ENCODE assay signal across 14 cellular contexts in the genomic region with DNA sequence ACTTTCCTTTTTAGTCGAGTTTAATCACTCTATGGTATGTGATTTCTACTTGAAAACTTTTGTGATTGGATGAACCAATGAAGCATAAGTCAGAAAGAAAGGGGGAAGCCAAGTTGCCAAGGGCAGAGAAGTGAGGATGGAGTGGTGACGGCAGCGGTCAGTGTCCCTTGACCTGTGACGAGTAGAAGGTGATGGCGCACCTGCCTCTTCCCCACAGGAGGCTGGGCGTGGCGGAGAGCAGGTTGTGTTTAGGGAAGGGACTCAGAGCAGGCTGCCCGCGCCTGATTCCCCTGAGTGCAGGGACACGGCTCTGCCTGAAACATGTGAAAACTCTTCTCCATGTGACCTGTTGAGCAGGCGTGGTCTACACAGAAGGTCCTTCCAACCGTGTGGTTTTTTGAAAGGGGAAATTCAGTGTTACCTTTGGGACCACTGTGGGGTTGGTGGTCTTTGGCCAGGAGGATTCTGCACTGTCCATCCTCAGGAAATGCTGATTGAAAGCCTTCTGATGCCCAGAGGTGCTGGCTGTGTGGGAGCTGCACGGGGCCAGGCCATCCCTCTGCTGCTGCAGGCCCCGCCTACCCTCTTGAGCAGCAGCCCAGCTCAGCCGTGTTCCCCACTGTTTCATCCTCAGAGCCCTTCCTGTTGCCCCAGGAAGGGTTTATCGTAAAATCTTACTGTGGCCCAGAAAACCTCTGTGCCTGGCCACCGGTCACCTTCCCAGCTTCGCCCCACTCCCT. TPM values are rescaled to one million over a fixed set of nuclear protein-coding genes. Genes with fewer than 3 reads are reported as not detected.
DNase-seq lines count a peak whose midpoint lies in the region; ATAC-seq and TF ChIP-seq lines count a peak whose summit lies in the region.
"Had no signal": no experiment of that assay in that cellular context is flagged by ENCODE, and none has a peak within 500 bp of the region (broad histone marks: within the 10 kb centered on the region; RNA-seq: fewer than 3 reads in every experiment).

No MANE protein-coding gene starts in this region.

- no peak for TF ChIP-seq RAD21 in SK-N-SH (IDR thresholded peaks at IDR 0.05; ENCODE audit: low read length)

- H3K27ac ChIP-seq in SK-N-SH (ENCODE audit: low read depth in 2 of 2, low read length in 1 of 2) = no peak overlapping the region
- H3K27ac ChIP-seq in neuronal stem cell (replicated peaks; ENCODE audit: low read length) = no peak overlapping the region
- no peak overlapping the region for H3K27ac ChIP-seq in body of pancreas
- H3K27ac ChIP-seq: testis had no signal

- peak; percentile 18 for DNase-seq in SK-N-SH
- no peak for DNase-seq in WTC11 (ENCODE audit: low spot score)
- no peak for DNase-seq in neuronal stem cell (ENCODE audit: low spot score)
- no peak for DNase-seq in body of pancreas
- no peak for DNase-seq in DMS 273 (lab: John Stamatoyannopoulos, UW; ENCODE audit: unreplicated experiment)
- DNase-seq: 8988T; activated CD8-positive, alpha-beta memory T cell treated with anti-CD3 and anti-CD28 coated beads for 24 hours; anterior cingulate cortex; cortex of kidney; NCI-H2227 treated with DMSO at 0.1 percent for 48 hours; testis had no signal

- H3F3A ChIP-seq in SK-N-SH (replicated peaks; ENCODE audit: insufficient read depth) = no peaks in the 10 kb centered on the region

- H3K27me3 ChIP-seq in SK-N-SH (ENCODE audit: insufficient read depth) (no peaks in the 10 kb centered on the region), neuronal stem cell (ENCODE audit: control insufficient read depth in 3 of 3, insufficient read depth in 3 of 3, low read depth in 1 of 3, low read length in 3 of 3) (no peaks in the 10 kb centered on the region), body of pancreas (no peaks in the 10 kb centered on the region)
- H3K27me3 ChIP-seq: testis had no signal

- WGBS in SK-N-SH (ENCODE audit: low lambda C conversion rate) = 96% methylated on average over 17 of the region's 18 CpGs
- WGBS in neuronal stem cell (ENCODE audit: extremely low coverage in 2 of 2, insufficient read length in 2 of 2, insufficient replicate concordance in 1 of 2), 2 donors = no CpG with 5 or more reads among the region's 18 CpGs
- WGBS in body of pancreas, 2 donors = 83 to 85% methylated on average over 18 of the region's 18 CpGs

- no peak overlapping the region for H2BK5ac ChIP-seq in neuronal stem cell (ENCODE audit: low read length)

- H3K4ac ChIP-seq in neuronal stem cell (ENCODE audit: low read length) = no peak overlapping the region

- no peak overlapping the region for H2BK12ac ChIP-seq in neuronal stem cell (ENCODE audit: low read length)

- no peak overlapping the region for H2AFZ ChIP-seq in SK-N-SH (ENCODE audit: low read depth)
- no peak overlapping the region for H2AFZ ChIP-seq in neuronal stem cell (ENCODE audit: low read length)

- H3K27ac Mint-ChIP-seq in WTC11 = peak overlapping the region; percentile 71; the same call in 1 of the 2 replicates

- CTCF ChIA-PET in SK-N-SH (lab: Yijun Ruan, JAX) = no interaction called here
- CTCF ChIA-PET in WTC11 (lab: Charles Lee) = interaction anchor here (0.7 kb wide), 1 partner anchor 14 kb away, joined by 3 read pairs; no protein-coding TSS in a partner anchor

- H3K9me2 ChIP-seq in SK-N-SH = no peaks in the 10 kb centered on the region

- H3K4me2 ChIP-seq in SK-N-SH (no peak overlapping the region), neuronal stem cell (ENCODE audit: insufficient read depth, low read length, poor library complexity, severe bottlenecking) (no peak overlapping the region)

- no peaks in the 10 kb centered on the region; a peak in 1 of 4 replicates for H3K4me1 ChIP-seq in SK-N-SH (ENCODE audit: control insufficient read depth in 1 of 2, insufficient read depth in 2 of 2, low read depth in 1 of 2, low read length in 1 of 2)
- no peaks in the 10 kb centered on the region for H3K4me1 ChIP-seq in neuronal stem cell (ENCODE audit: control insufficient read depth in 2 of 2, insufficient read depth in 1 of 2, low read depth in 1 of 2, low read length in 2 of 2)
- no peaks in the 10 kb centered on the region for H3K4me1 ChIP-seq in body of pancreas

- H3K14ac ChIP-seq in neuronal stem cell (ENCODE audit: low read length) = no peak overlapping the region

- intact Hi-C loops in body of pancreas (cut with DNase I) = no loop called here

- POLR2A ChIA-PET in SK-N-SH (lab: Yijun Ruan, JAX) (no interaction called here), WTC11 (lab: Charles Lee) (no interaction called here)

- no peaks in the 10 kb centered on the region for H3K27me3 Mint-ChIP-seq in WTC11 (ENCODE audit: low read depth)

- H3K9ac ChIP-seq in SK-N-SH (no peak overlapping the region), neuronal stem cell (ENCODE audit: low read depth, low read length, poor library complexity) (peak overlapping the region; percentile 50)

- H3K4me1 Mint-ChIP-seq in WTC11 = no peaks in the 10 kb centered on the region

- no peaks in the 10 kb centered on the region for H3K79me1 ChIP-seq in neuronal stem cell (ENCODE audit: low read depth, low read length)

- no peak overlapping the region for H3K4me3 Mint-ChIP-seq in WTC11

- no peak overlapping the region for H4K8ac ChIP-seq in neuronal stem cell (ENCODE audit: low read depth, low read length)

- no peaks in the 10 kb centered on the region for H4K20me1 ChIP-seq in SK-N-SH (ENCODE audit: insufficient read depth)

- no peak overlapping the region for H4K91ac ChIP-seq in neuronal stem cell (ENCODE audit: low read depth, low read length, poor library complexity)

- H3K36me3 Mint-ChIP-seq in WTC11 = no peaks in the 10 kb centered on the region

- peaks cover 12 to 21% of the 10 kb centered on the region in 2 experiments for H3K36me3 ChIP-seq in SK-N-SH (replicated peaks in 1 of 2; ENCODE audit: control insufficient read depth in 1 of 2, insufficient read depth in 2 of 2, low read length in 1 of 2)
- H3K36me3 ChIP-seq in neuronal stem cell (replicated peaks in 1 of 2; ENCODE audit: control insufficient read depth in 2 of 2, insufficient read depth in 2 of 2, low read length in 2 of 2) = peaks cover under 1 to 49% of the 10 kb centered on the region in 2 donors
- no peaks in the 10 kb centered on the region for H3K36me3 ChIP-seq in body of pancreas (replicated peaks in 1 of 2; ENCODE audit: insufficient read depth in 1 of 2, low read depth in 2 of 2)

- no peaks in the 10 kb centered on the region for H3K9me3 Mint-ChIP-seq in WTC11

- TF ChIP-seq POLR2A in body of pancreas (IDR thresholded peaks at IDR 0.05) = no peak

- H3K23ac ChIP-seq in neuronal stem cell (ENCODE audit: low read depth, low read length, poor library complexity) = peak overlapping the region; percentile 65

- H3K9me3 ChIP-seq in SK-N-SH (no peaks in the 10 kb centered on the region), neuronal stem cell (replicated peaks in 1 of 2; ENCODE audit: control insufficient read depth in 2 of 2, insufficient read depth in 1 of 2, low read depth in 1 of 2, low read length in 2 of 2) (peaks cover 0 to 1% of the 10 kb centered on the region in 2 donors), body of pancreas (no peaks in the 10 kb centered on the region)
- H3K9me3 ChIP-seq: testis had no signal

- no peaks in the 10 kb centered on the region for H3K79me2 ChIP-seq in SK-N-SH (ENCODE audit: insufficient read depth)

- no peak overlapping the region for H2BK15ac ChIP-seq in neuronal stem cell (ENCODE audit: low read length)

- peak overlapping the region; percentile 54 for H3K18ac ChIP-seq in neuronal stem cell (ENCODE audit: low read length)

- peak overlapping the region; percentile 73 for H2AK5ac ChIP-seq in neuronal stem cell (ENCODE audit: low read depth, low read length)

- no peak overlapping the region for H2BK120ac ChIP-seq in neuronal stem cell (ENCODE audit: low read depth, low read length)

- H3K4me3 ChIP-seq in SK-N-SH (ENCODE audit: low read depth in 2 of 2, low read length in 1 of 2) = no peak overlapping the region
- no peak overlapping the region for H3K4me3 ChIP-seq in neuronal stem cell (ENCODE audit: low read length in 2 of 2)
- no peak overlapping the region for H3K4me3 ChIP-seq in body of pancreas
- H3K4me3 ChIP-seq: testis had no signal

- no peak for TF ChIP-seq CTCF in SK-N-SH (IDR thresholded peaks at IDR 0.05)
- TF ChIP-seq CTCF in WTC11 (IDR thresholded peaks at IDR 0.05) = no peak
- no peak for TF ChIP-seq CTCF in body of pancreas (IDR thresholded peaks at IDR 0.05)

- ATAC-seq in SK-N-SH treated with all-trans-retinoic acid at 6 μM for 48 hours (no peak), GM21619 (IDR thresholded peaks at IDR 0.05; ENCODE audit: unreplicated experiment) (peak; percentile 23), WTC11 (peak; percentile 41), body of pancreas (no peak), HG03097 (IDR thresholded peaks at IDR 0.05; ENCODE audit: low FRiP score, unreplicated experiment) (no peak)

- TF ChIP-seq EP300 in SK-N-SH (IDR thresholded peaks at IDR 0.05; ENCODE audit: borderline replicate concordance in 1 of 2, low read depth in 1 of 2, low read length in 1 of 2) = no peak

TF ChIP-seq in SK-N-SH, 30 proteins besides CTCF, POLR2A, EP300 and RAD21 (continues in another document):
- no peak for TF ChIP-seq RCOR1 (IDR thresholded peaks at IDR 0.05; ENCODE audit: low read length)
- TF ChIP-seq, protein P1, sequence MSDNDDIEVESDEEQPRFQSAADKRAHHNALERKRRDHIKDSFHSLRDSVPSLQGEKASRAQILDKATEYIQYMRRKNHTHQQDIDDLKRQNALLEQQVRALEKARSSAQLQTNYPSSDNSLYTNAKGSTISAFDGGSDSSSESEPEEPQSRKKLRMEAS (IDR thresholded peaks at IDR 0.05; ENCODE audit: low read depth) = no peak
- no peak for TF ChIP-seq FOSL2 (IDR thresholded peaks at IDR 0.05; ENCODE audit: borderline replicate concordance, low read depth)

TF ChIP-seq in SK-N-SH treated with all-trans-retinoic acid at 6 μM for 48 hours, 23 proteins besides CTCF, POLR2A, EP300 and RAD21 (continues in another document):
- TF ChIP-seq PPARA (CRISPR knock-in tag; IDR thresholded peaks at IDR 0.05; ENCODE audit: borderline replicate concordance) (no peak), SNAI2 (CRISPR knock-in tag; IDR thresholded peaks at IDR 0.05) (no peak), OSR1 (CRISPR knock-in tag; IDR thresholded peaks at IDR 0.05) (no peak)

TF ChIP-seq in WTC11, 78 proteins besides CTCF, POLR2A, EP300 and RAD21 (continues in another document):
- TF ChIP-seq, protein P1 (CRISPR knock-in tag; IDR thresholded peaks at IDR 0.05) = no peak

RNA-seq across cellular contexts. Expression of a gene that starts 23.5 kb away (rescaled TPM):
- polyA plus RNA-seq in SK-N-SH (2012; rRNA removed) = 0.03 TPM in 1 of 2 replicates, not detected in the other
- 0.01 TPM in 1 of 2 replicates, not detected in the other for polyA plus RNA-seq in SK-N-SH (2012; cell fraction: cytosol; rRNA removed)
- polyA plus RNA-seq in SK-N-SH (2012; cell fraction: nucleus; rRNA removed) = 0.21 and 0.25 TPM in 2 replicates
- 2.4 to 3.0 TPM (median 2.8 TPM) in 3 replicates for total RNA-seq in WTC11 (2021)
- 0.46 TPM for polyA plus RNA-seq in neuronal stem cell (2013, experiment 1 of 2)
- 0.28 TPM for polyA plus RNA-seq in neuronal stem cell (2013, experiment 2 of 2)
- 1 to 10 TPM in 1 of 2 donors, not detected in 1; 6.0 TPM for total RNA-seq in body of pancreas

Comparison
In these comparisons a context has a peak if more than half of its experiments do, and no peak if none do; other contexts are left out.
1. ATAC-seq: peak in GM21619 (single experiment) and WTC11 (single experiment); none in SK-N-SH treated with all-trans-retinoic acid at 6 μM for 48 hours (single experiment), body of pancreas (single experiment) and HG03097 (single experiment).